ENCODE assay signal across 9 cellular contexts in genomic region chr7:95433952-95434351, GRCh38. TPM values are rescaled to one million over a fixed set of nuclear protein-coding genes. Genes with fewer than 3 reads are reported as not detected.
DNase-seq lines count a peak whose midpoint lies in the region; ATAC-seq and TF ChIP-seq lines count a peak whose summit lies in the region.
"Had no signal": no experiment of that assay in that cellular context is flagged by ENCODE, and none has a peak within 500 bp of the region (broad histone marks: within the 10 kb centered on the region; RNA-seq: fewer than 3 reads in every experiment).

No MANE protein-coding gene starts in this region.

- H4K20me1 ChIP-seq in OCI-LY1 (ENCODE audit: insufficient read depth, low read length) = no peaks in the 10 kb centered on the region

- no peaks in the 10 kb centered on the region for H3K27me3 ChIP-seq in OCI-LY1 (ENCODE audit: insufficient read depth, low read length)
- no peaks in the 10 kb centered on the region for H3K27me3 ChIP-seq in endocrine pancreas (ENCODE audit: control insufficient read depth, insufficient read depth, low read length)

- TF ChIP-seq CTCF in AG10803 (conservative IDR thresholded peaks at IDR 0.05; ENCODE audit: low read length) = no peak
- no peak for TF ChIP-seq CTCF in OCI-LY1 (IDR thresholded peaks at IDR 0.05; ENCODE audit: low read length)
- TF ChIP-seq CTCF in neural crest cell (conservative IDR thresholded peaks at IDR 0.05) = no peak

- H3K27me3 Mint-ChIP-seq in neural crest cell (ENCODE audit: low read depth) = no peaks in the 10 kb centered on the region

- H3K9ac ChIP-seq in OCI-LY1 (ENCODE audit: low read length) (peak overlapping the region; percentile 68), endocrine pancreas (ENCODE audit: control insufficient read depth, insufficient read depth, low read length) (no peak overlapping the region)

- peak overlapping the region; percentile 62 for H3K4me3 ChIP-seq in AG10803 (ENCODE audit: low read length)
- peak overlapping the region; percentile 68 for H3K4me3 ChIP-seq in OCI-LY1 (ENCODE audit: low read depth, low read length, poor library complexity, severe bottlenecking)
- peak overlapping the region; percentile 85 for H3K4me3 ChIP-seq in endocrine pancreas (ENCODE audit: control insufficient read depth, insufficient read depth, low read length)

- ATAC-seq in activated CD4-positive, CD25-positive, alpha-beta regulatory T cell treated with anti-CD3 and anti-CD28 coated beads, Interleukin-2, amount 50 U/mL, for 24 hours = no peak

- H3K9me2 ChIP-seq in OCI-LY1 (ENCODE audit: low read depth, low read length) = no peaks in the 10 kb centered on the region

- peak overlapping the region; percentile 59 for H3K4me2 ChIP-seq in OCI-LY1 (ENCODE audit: low read length)

- no peak overlapping the region for H2AFZ ChIP-seq in OCI-LY1 (ENCODE audit: low read length)

- H3F3A ChIP-seq in OCI-LY1 (ENCODE audit: insufficient read depth, low read length) = no peaks in the 10 kb centered on the region

- H3K4me1 ChIP-seq in OCI-LY1 (ENCODE audit: insufficient read depth, low read length, severe bottlenecking) (peaks cover 22% of the 10 kb centered on the region), endocrine pancreas (ENCODE audit: control insufficient read depth, insufficient read depth, low read length) (no peaks in the 10 kb centered on the region)

- no peaks in the 10 kb centered on the region for H3K36me3 ChIP-seq in OCI-LY1 (ENCODE audit: insufficient read depth, low read length)
- H3K36me3 ChIP-seq in endocrine pancreas (ENCODE audit: control insufficient read depth, insufficient read depth, low read length) = no peaks in the 10 kb centered on the region

- H3K9me3 ChIP-seq in OCI-LY1 (ENCODE audit: low read length) (no peaks in the 10 kb centered on the region), endocrine pancreas (ENCODE audit: control insufficient read depth, low read length) (no peaks in the 10 kb centered on the region)

- H3K9me3 Mint-ChIP-seq in neural crest cell = peaks cover 8% of the 10 kb centered on the region

- H3K36me3 Mint-ChIP-seq in neural crest cell (ENCODE audit: low read depth) = peaks cover 22% of the 10 kb centered on the region

- H3K27ac ChIP-seq in OCI-LY1 (ENCODE audit: low read depth, low read length, poor library complexity, severe bottlenecking) = peak overlapping the region; percentile 61

- no peaks in the 10 kb centered on the region for H3K79me2 ChIP-seq in OCI-LY1 (ENCODE audit: insufficient read depth, low read length)

- peaks cover 40% of the 10 kb centered on the region for H3K4me1 Mint-ChIP-seq in neural crest cell

- peak overlapping the region; percentile 10 for H3K27ac Mint-ChIP-seq in neural crest cell (ENCODE audit: unreplicated experiment)

- DNase-seq in AG10803 (ENCODE audit: low read depth) (no peak), neural crest cell (ENCODE audit: low read depth, low spot score) (no peak), NCI-H1930 (lab: John Stamatoyannopoulos, UW) (no peak)
- DNase-seq in stimulated activated CD4-positive, alpha-beta T cell treated with anti-CD3 and anti-CD28 coated beads, Interleukin-4, amount 100 ng/mL, for 1 hour = no peak
- no peak for DNase-seq in stimulated activated CD4-positive, alpha-beta T cell treated with anti-CD3 and anti-CD28 coated beads, Interleukin-2, amount 100 ng/mL, for 48 hours

- H3K4me3 Mint-ChIP-seq in neural crest cell = peak overlapping the region; percentile 84

RNA-seq across cellular contexts. Expression of gene PON2, which starts 0.9 kb away (rescaled TPM):
- 92.3 and 97.1 TPM in 2 replicates for total RNA-seq in neural crest cell

RNA-seq across cellular contexts. Expression of gene PON3, which starts 37.8 kb away (rescaled TPM):
- total RNA-seq in neural crest cell = not detected in 2 replicates
- total RNA-seq: mononuclear cell had no signal

RNA-seq across cellular contexts. Expression of gene ASB4, which starts 51.8 kb away (rescaled TPM):
- total RNA-seq in neural crest cell = 0.21 TPM in 1 of 2 replicates, not detected in the other
